Comparison of ENCODE assay signal across 1 cellular context in the genomic region with DNA sequence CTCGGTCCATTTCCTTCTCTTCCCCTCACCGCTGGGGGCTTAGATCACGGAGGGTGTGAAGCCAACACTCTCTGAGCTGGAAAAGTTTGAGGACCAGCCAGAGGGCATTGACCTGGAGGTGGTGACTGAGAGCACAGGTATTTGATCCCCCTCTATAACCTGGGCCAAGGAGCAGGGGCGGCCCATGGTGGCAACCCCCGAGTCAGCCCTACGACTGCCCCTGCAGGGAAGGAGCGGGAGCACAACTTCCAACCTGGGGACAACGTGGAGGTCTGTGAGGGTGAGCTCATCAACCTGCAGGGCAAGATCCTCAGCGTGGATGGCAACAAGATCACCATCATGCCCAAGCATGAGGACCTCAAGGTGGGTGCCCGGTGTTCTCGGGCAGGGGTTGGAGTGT.
TF ChIP-seq lines count a peak whose summit lies in the region.

No MANE protein-coding gene starts in this region.

TF ChIP-seq in K562, 482 proteins besides CTCF, POLR2A, EP300 and RAD21:
- peak; percentile 30; the same call in 1 of the 2 replicates for TF ChIP-seq RBFOX2 (IDR thresholded peaks at IDR 0.05; ENCODE audit: low read depth, low read length)
- TF ChIP-seq DIDO1 (tag; IDR thresholded peaks at IDR 0.05; ENCODE audit: low read depth): no peak
- no peak for TF ChIP-seq POLR2AphosphoS2 (IDR thresholded peaks at IDR 0.05; ENCODE audit: low read length)
- no peak for TF ChIP-seq SOX6 (IDR thresholded peaks at IDR 0.05)
- no peak for TF ChIP-seq YY1 (IDR thresholded peaks at IDR 0.05; ENCODE audit: borderline replicate concordance in 1 of 3, control insufficient read depth in 1 of 3, extremely low read depth in 1 of 3, insufficient read depth in 3 of 3, insufficient read length in 1 of 3, insufficient replicate concordance in 2 of 3, low read depth in 1 of 3, low read length in 2 of 3)
- no peak for TF ChIP-seq HLTF (IDR thresholded peaks at IDR 0.05)
- no peak for TF ChIP-seq ZNF324 (CRISPR knock-in tag; IDR thresholded peaks at IDR 0.05)
- TF ChIP-seq MTA3 (IDR thresholded peaks at IDR 0.05; ENCODE audit: borderline replicate concordance): no peak
